ENCODE assay signal across 8 cellular contexts in the genomic region with DNA sequence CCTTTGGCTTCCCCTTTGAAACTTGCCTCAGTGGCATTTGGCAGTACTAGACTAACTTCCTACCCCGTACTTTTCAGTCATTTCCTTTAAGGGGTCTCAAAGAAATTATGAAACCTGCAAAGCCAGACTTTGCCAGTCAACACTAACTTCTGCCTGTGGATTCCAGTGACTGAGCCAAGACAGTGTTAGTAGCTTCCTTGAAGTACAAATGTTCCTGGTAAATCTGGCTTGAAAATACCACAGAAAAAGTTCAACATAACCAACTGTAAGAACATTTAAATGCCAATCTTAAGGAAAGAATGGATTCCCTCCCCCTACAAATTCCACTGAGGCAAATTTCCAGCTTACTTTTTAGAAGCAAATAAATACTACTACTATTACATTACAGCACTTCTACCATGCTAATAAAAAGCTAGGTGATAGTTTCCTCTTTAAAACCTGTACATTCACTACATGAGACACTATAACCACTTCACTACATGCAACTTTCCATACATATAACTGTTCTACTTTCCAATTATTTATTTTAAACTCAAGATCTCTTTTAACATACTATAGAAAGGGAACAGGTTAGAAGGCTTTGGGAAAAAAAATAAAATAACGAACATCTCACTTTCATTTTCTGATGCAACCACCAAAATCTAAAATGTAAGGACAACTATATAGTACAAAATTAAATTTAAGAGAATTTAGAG. TPM values are rescaled to one million over a fixed set of nuclear protein-coding genes. Genes with fewer than 3 reads are reported as not detected.
A peak's percentile ranks its signal among the peaks of the same experiment; 100 is the strongest.
DNase-seq lines count a peak whose midpoint lies in the region; ATAC-seq and TF ChIP-seq lines count a peak whose summit lies in the region.

No MANE protein-coding gene starts in this region.

- in situ Hi-C loops in GM13976 (cut with MboI; ENCODE audit: low sequenced_read_pairs, unreplicated experiment) = loop anchor here (5.0 kb wide), 1 partner anchor 85 kb away; no protein-coding TSS in a partner anchor

- H3K27me3 Mint-ChIP-seq in CD14-positive monocyte (ENCODE audit: low read depth in 3 of 3) (peaks cover 0 to 1% (median 0%) of the 10 kb centered on the region in 3 donors), nephron progenitor cell (ENCODE audit: low read depth, poor library complexity) (no peaks in the 10 kb centered on the region)

- H3K9me3 ChIP-seq in KOPT-K1 (ENCODE audit: insufficient read depth, low read length, poor library complexity, severe bottlenecking) = no peaks in the 10 kb centered on the region

- H3K27ac Mint-ChIP-seq in CD14-positive monocyte (peak overlapping the region in 6 of 7 donors; percentile 4 to 84 (median 60)), nephron progenitor cell (no peak overlapping the region)

- H3K36me3 Mint-ChIP-seq in CD14-positive monocyte (peaks cover 33 to 39% of the 10 kb centered on the region in 2 donors), nephron progenitor cell (ENCODE audit: low read depth) (peaks cover 22% of the 10 kb centered on the region)

- no peaks in the 10 kb centered on the region for H3K9me3 Mint-ChIP-seq in CD14-positive monocyte
- H3K9me3 Mint-ChIP-seq in nephron progenitor cell = no peaks in the 10 kb centered on the region

- TF ChIP-seq CTCF in CD14-positive monocyte (IDR thresholded peaks at IDR 0.05) (no peak), nephron progenitor cell (IDR thresholded peaks at IDR 0.05) (no peak), GM13976 (IDR thresholded peaks at IDR 0.05; ENCODE audit: borderline replicate concordance, control extremely low read depth, extremely low read depth, insufficient read depth, missing control alignments) (no peak)

- H3K36me3 ChIP-seq in KOPT-K1 (ENCODE audit: insufficient read depth, low read length) = no peaks in the 10 kb centered on the region

- no peak for ATAC-seq in HG03469 (IDR thresholded peaks at IDR 0.05; ENCODE audit: unreplicated experiment)

- DNase-seq in CD14-positive monocyte (ENCODE audit: low spot score) = no peak
- peak; percentile 45 for DNase-seq in dermis blood vessel endothelial cell
- no peak for DNase-seq in nephron progenitor cell
- no peak for DNase-seq in NCI-H2196 treated with DMSO at 0.1 percent for 48 hours (lab: John Stamatoyannopoulos, UW; ENCODE audit: unreplicated experiment)
- no peak for DNase-seq in stimulated activated CD4-positive, alpha-beta T cell treated with anti-CD3 and anti-CD28 coated beads, Interleukin-15, amount 100 ng/mL, for 24 hours
- no peak for DNase-seq in GM13976 (ENCODE audit: low spot score)

- H3K4me1 Mint-ChIP-seq in CD14-positive monocyte (peaks cover 52% of the 10 kb centered on the region), nephron progenitor cell (peaks cover 48% of the 10 kb centered on the region)

- H3K4me3 Mint-ChIP-seq in CD14-positive monocyte (peak overlapping the region; percentile 95 to 99), nephron progenitor cell (peak overlapping the region; percentile 94)

- H3K27ac ChIP-seq in KOPT-K1 (ENCODE audit: low read depth, low read length, poor library complexity, severe bottlenecking) = peak overlapping the region; percentile 75

- intact Hi-C loops in CD14-positive monocyte (cut with micrococcal nuclease) = loop anchor here (5.0 to 10.0 kb wide), 3 partner anchors 50 to 123 kb away; no protein-coding TSS in a partner anchor

RNA-seq across cellular contexts. Expression of a gene that starts 2.4 kb away (rescaled TPM):
- polyA plus RNA-seq in CD14-positive monocyte = 10 to 100 TPM; 44.7 to 53.6 TPM
- 48.8 and 53.0 TPM in 2 replicates for total RNA-seq in dermis blood vessel endothelial cell
